In genomic region chr2:80238692-80239469, GRCh38 we compare ENCODE assay signal across 10 cellular contexts.
DNase-seq lines count a peak whose midpoint lies in the region; ATAC-seq and TF ChIP-seq lines count a peak whose summit lies in the region.
"Had no signal": no experiment of that assay in that cellular context is flagged by ENCODE, and none has a peak within 500 bp of the region (broad histone marks: within the 10 kb centered on the region; RNA-seq: fewer than 3 reads in every experiment).

No MANE protein-coding gene starts in this region.

- intact Hi-C loops in aorta (cut with DNase I) = no loop called here

- TF ChIP-seq CTCF in DOHH2 (IDR thresholded peaks at IDR 0.05; ENCODE audit: low read depth, low read length, poor library complexity, severe bottlenecking) (peak; percentile 76), VCaP (conservative IDR thresholded peaks at IDR 0.05) (peak; percentile 87)

- no peak overlapping the region for H3K4me2 ChIP-seq in DOHH2 (ENCODE audit: low read length)

- DNase-seq in hepatic stellate cell (ENCODE audit: low spot score) (peak; percentile 23), aorta (no peak)
- peak; percentile 0 for DNase-seq in stimulated activated CD8-positive, alpha-beta memory T cell treated with anti-CD3 and anti-CD28 coated beads, Interleukin-4, amount 100 ng/mL, for 24 hours (ENCODE audit: low read depth)
- DNase-seq in T-helper 2 cell treated with Interferon-gamma antibody and Interleukin-4, amounts not matched to agents 5 μg/mL and 100 μg/mL, for 36 hours (ENCODE audit: low spot score) = no peak

- H3K4me1 ChIP-seq in DOHH2 (ENCODE audit: control insufficient read depth, low read length) = no peaks in the 10 kb centered on the region
- H3K4me1 ChIP-seq in aorta (ENCODE audit: control insufficient read depth in 1 of 2, insufficient read depth in 2 of 2, low read length in 2 of 2) = no peaks in the 10 kb centered on the region

- no peaks in the 10 kb centered on the region for H3K4me1 Mint-ChIP-seq in T-helper 2 cell treated with Interferon-gamma antibody and Interleukin-4, amounts not matched to agents 5 μg/mL and 100 μg/mL, for 36 hours (ENCODE audit: low read depth)
- H3K4me1 Mint-ChIP-seq: memory B cell, T-cell had no signal

- WGBS in aorta, 2 donors = 43 to 47% methylated on average over 11 of the region's 11 CpGs

- H3F3A ChIP-seq in DOHH2 (ENCODE audit: control insufficient read depth, insufficient read depth) = no peaks in the 10 kb centered on the region

- H3K27me3 ChIP-seq in DOHH2 (ENCODE audit: control insufficient read depth, low read length) (no peaks in the 10 kb centered on the region), aorta (ENCODE audit: control insufficient read depth in 1 of 2, insufficient read depth in 2 of 2, low read length in 1 of 2) (no peaks in the 10 kb centered on the region)

- H3K9me2 ChIP-seq in DOHH2 (replicated peaks; ENCODE audit: control insufficient read depth, low read length) = no peaks in the 10 kb centered on the region

- H3K27me3 Mint-ChIP-seq in T-helper 2 cell treated with Interferon-gamma antibody and Interleukin-4, amounts not matched to agents 5 μg/mL and 100 μg/mL, for 36 hours (ENCODE audit: low read depth) = no peaks in the 10 kb centered on the region
- H3K27me3 Mint-ChIP-seq: memory B cell, T-cell had no signal

- H3K9me3 ChIP-seq in DOHH2 (ENCODE audit: control insufficient read depth, insufficient read depth, low read length) (no peaks in the 10 kb centered on the region), aorta (ENCODE audit: control insufficient read depth, low read length) (peaks cover 3% of the 10 kb centered on the region)

- no peaks in the 10 kb centered on the region for H3K36me3 ChIP-seq in DOHH2 (ENCODE audit: control insufficient read depth, low read length)
- H3K36me3 ChIP-seq in aorta (ENCODE audit: control insufficient read depth in 1 of 2, insufficient read depth in 2 of 2, low read length in 1 of 2) = no peaks in the 10 kb centered on the region

- H3K9me3 Mint-ChIP-seq in T-helper 2 cell treated with Interferon-gamma antibody and Interleukin-4, amounts not matched to agents 5 μg/mL and 100 μg/mL, for 36 hours = peaks cover 10% of the 10 kb centered on the region

- H3K79me2 ChIP-seq in DOHH2 (ENCODE audit: control insufficient read depth, low read length) = no peaks in the 10 kb centered on the region

- H3K27ac ChIP-seq in DOHH2 (ENCODE audit: low read depth, low read length) (no peak overlapping the region), VCaP (no peak overlapping the region), aorta (ENCODE audit: low read depth in 1 of 2, low read length in 2 of 2) (no peak overlapping the region)

- H3K4me3 ChIP-seq in DOHH2 (ENCODE audit: low read length) (no peak overlapping the region), aorta (ENCODE audit: low read length in 2 of 2) (no peak overlapping the region)

- H3K4me3 Mint-ChIP-seq in T-helper 2 cell treated with Interferon-gamma antibody and Interleukin-4, amounts not matched to agents 5 μg/mL and 100 μg/mL, for 36 hours = no peak overlapping the region
- H3K4me3 Mint-ChIP-seq: memory B cell, T-cell had no signal

- no peaks in the 10 kb centered on the region for H4K20me1 ChIP-seq in DOHH2 (ENCODE audit: control insufficient read depth, insufficient read depth, low read depth, low read length)

- H3K36me3 Mint-ChIP-seq in T-helper 2 cell treated with Interferon-gamma antibody and Interleukin-4, amounts not matched to agents 5 μg/mL and 100 μg/mL, for 36 hours (ENCODE audit: low read depth) = no peaks in the 10 kb centered on the region
- H3K36me3 Mint-ChIP-seq: memory B cell, T-cell had no signal

- no peak overlapping the region for H3K27ac Mint-ChIP-seq in T-helper 2 cell treated with Interferon-gamma antibody and Interleukin-4, amounts not matched to agents 5 μg/mL and 100 μg/mL, for 36 hours
- H3K27ac Mint-ChIP-seq: memory B cell, T-cell had no signal

- ATAC-seq in HG02981 (IDR thresholded peaks at IDR 0.05; ENCODE audit: unreplicated experiment) = peak; percentile 54
- ATAC-seq in HG02610 (IDR thresholded peaks at IDR 0.05; ENCODE audit: unreplicated experiment) = no peak
- ATAC-seq in aorta (ENCODE audit: low FRiP score) = no peak
- ATAC-seq: T-cell had no signal

Comparison
In these comparisons a context has a peak if more than half of its experiments do, and no peak if none do; other contexts are left out.
1. DNase-seq: peak in hepatic stellate cell (single experiment) and stimulated activated CD8-positive, alpha-beta memory T cell treated with anti-CD3 and anti-CD28 coated beads, Interleukin-4, amount 100 ng/mL, for 24 hours (single experiment); none in T-helper 2 cell treated with Interferon-gamma antibody and Interleukin-4, amounts not matched to agents 5 μg/mL and 100 μg/mL, for 36 hours (single experiment) and aorta (0 of 2).